20 cellular contexts compared by ENCODE assay signal in genomic region chr1:207423560-207424292, GRCh38. TPM values are rescaled to one million over a fixed set of nuclear protein-coding genes. Genes with fewer than 3 reads are reported as not detected.
DNase-seq lines count a peak whose midpoint lies in the region; ATAC-seq, FAIRE-seq and TF ChIP-seq lines count a peak whose summit lies in the region.
"Had no signal": no experiment of that assay in that cellular context is flagged by ENCODE, and none has a peak within 500 bp of the region (broad histone marks: within the 10 kb centered on the region; RNA-seq: fewer than 3 reads in every experiment).

No MANE protein-coding gene starts in this region.

- DNase-seq in A549 (ENCODE audit: low read depth in 1 of 2, low spot score in 1 of 2): no peak
- no peak for DNase-seq in GM18507 (ENCODE audit: extremely low spot score, insufficient read length, low read depth)
- DNase-seq in Peyer's patch: peak in 2 of 3 donors; percentile 49 to 51
- DNase-seq in left colon: peak in 1 of 2 donors; percentile 17
- DNase-seq in NCI-H2107 (lab: John Stamatoyannopoulos, UW): no peak
- no peak for DNase-seq in stomach
- DNase-seq in mesenteric fat pad (ENCODE audit: low spot score): no peak
- no peak for DNase-seq in dermis blood vessel endothelial cell
- DNase-seq: ACHN; activated CD4-positive, alpha-beta memory T cell treated with anti-CD3 and anti-CD28 coated beads, Interleukin-2, amount 10 ng/mL, durations not matched to agents 7 days and 5 days; activated T-cell treated with anti-CD3 and anti-CD28 coated beads, Interleukin-2, amount 50 U/mL, for 4 hours; CD4-positive, alpha-beta T cell; left cardiac atrium; NCI-H1092 treated with DMSO at 0.1 percent for 48 hours; NK-92 treated with Interleukin-12 subunit alpha and Interleukin-12 subunit beta, amount 100 ng/mL, for 24 hours; ovary; upper lobe of right lung had no signal

- CTCF ChIA-PET in A549 (lab: Yijun Ruan, JAX): interaction anchor here (1.2 to 1.6 kb wide), 2 partner anchors 19 to 76 kb away, joined by 4 to 7 read pairs; no protein-coding TSS in a partner anchor

- TF ChIP-seq RAD21 in A549 (conservative IDR thresholded peaks at IDR 0.05 in 1 of 2, IDR thresholded peaks at IDR 0.05 in 1 of 2): no peak

- H3K4me1 ChIP-seq in A549: 0 out of 3 replicates have a peak, but pooled peaks cover 4% of the 10 kb centered on the region
- H3K4me1 ChIP-seq in Peyer's patch: no peaks in the 10 kb centered on the region
- no peaks in the 10 kb centered on the region for H3K4me1 ChIP-seq in stomach
- H3K4me1 ChIP-seq: breast epithelium, esophagus muscularis mucosa, upper lobe of right lung had no signal

- intact Hi-C loops in left colon (cut with DNase I, micrococcal nuclease) (no loop called here), stomach (cut with DNase I; ENCODE audit: low total_unique reads) (no loop called here)

- ATAC-seq in A549 (peak in 1 of 2 experiments; percentile 52; a peak in 3 of 6 replicates), left colon (peak; percentile 64)
- ATAC-seq: activated T-cell treated with anti-CD3 and anti-CD28 coated beads, Interleukin-2, amount 50 U/mL, for 4 hours; left cardiac atrium; upper lobe of right lung had no signal

- FAIRE-seq in A549 (lab: Jason Lieb, UNC) (no peak), GM18507 (lab: Jason Lieb, UNC) (peak; percentile 5)

- H3K36me3 ChIP-seq in Peyer's patch (no peaks in the 10 kb centered on the region), stomach (no peaks in the 10 kb centered on the region)
- H3K36me3 ChIP-seq: breast epithelium, esophagus muscularis mucosa, ovary, upper lobe of right lung had no signal

- H3K27me3 ChIP-seq in Peyer's patch (no peaks in the 10 kb centered on the region), stomach (peaks cover 0 to 21% (median 4%) of the 10 kb centered on the region in 3 donors)
- H3K27me3 ChIP-seq: ovary, upper lobe of right lung had no signal

- TF ChIP-seq EP300 in A549 (IDR thresholded peaks at IDR 0.05) (no peak), stomach (IDR thresholded peaks at IDR 0.05) (no peak)

- TF ChIP-seq CTCF in A549 (IDR thresholded peaks at IDR 0.05) (no peak), Peyer's patch (IDR thresholded peaks at IDR 0.05) (no peak), stomach (IDR thresholded peaks at IDR 0.05) (no peak)

- peak overlapping the region; percentile 70 for H3K4me2 ChIP-seq in A549

- H3K9me3 ChIP-seq in A549 (no peaks in the 10 kb centered on the region; the same call in 2 of the 3 replicates), Peyer's patch (no peaks in the 10 kb centered on the region), stomach (peaks cover 0 to 16% (median 5%) of the 10 kb centered on the region in 4 donors)
- H3K9me3 ChIP-seq: upper lobe of right lung had no signal

- POLR2A ChIA-PET in A549 (lab: Yijun Ruan, JAX): no interaction called here

- H3K4me3 ChIP-seq in A549 (peak overlapping the region; percentile 26; the same call in 1 of the 3 replicates), Peyer's patch (peak overlapping the region in 2 of 4 donors; percentile 17 to 24), stomach (no peak overlapping the region)
- H3K4me3 ChIP-seq: breast epithelium, esophagus muscularis mucosa, ovary, skin epidermis, upper lobe of right lung had no signal

- H3K27ac ChIP-seq in A549 (no peak overlapping the region), Peyer's patch (peak overlapping the region in 1 of 4 donors; percentile 42), stomach (no peak overlapping the region)
- H3K27ac ChIP-seq: breast epithelium, esophagus muscularis mucosa, ovary, skin epidermis, upper lobe of right lung had no signal

- TF ChIP-seq POLR2A in A549 (IDR thresholded peaks at IDR 0.05; ENCODE audit: low read length): no peak
- no peak for TF ChIP-seq POLR2A in Peyer's patch (IDR thresholded peaks at IDR 0.05)
- TF ChIP-seq POLR2A in stomach (IDR thresholded peaks at IDR 0.05): no peak

- 31% methylated on average over 27 of the region's 28 CpGs for WGBS in A549 (ENCODE audit: missing lambda C conversion rate)
- WGBS in stomach, 5 donors: 22 to 54% (median 32%) methylated on average over 28 of the region's 28 CpGs

TF ChIP-seq in A549, 52 proteins besides CTCF, POLR2A, EP300 and RAD21:
- TF ChIP-seq PHF8 (IDR thresholded peaks at IDR 0.05; ENCODE audit: borderline replicate concordance, low read depth) (no peak), POLR2AphosphoS2 (conservative IDR thresholded peaks at IDR 0.05; ENCODE audit: low read length) (no peak), SMC3 (IDR thresholded peaks at IDR 0.05) (no peak)

RNA-seq across cellular contexts. Expression of gene CR2, which starts 30.4 kb away (rescaled TPM):
- polyA plus RNA-seq in A549 (2011; rRNA removed) (not detected in 2 replicates), A549 (2017; fragmentation: RNase III; extraction: RNeasy Plus Mini Kit Qiagen cat#74134 plus additional on column Dnase treatment) (not detected in 3 replicates), stomach (1 to 10 TPM in 1 of 3 donors, under 1 TPM in 1, not detected in 1; 0.76 to 4.2 TPM)
- polyA plus RNA-seq in A549 (2012; cell fraction: cytosol; rRNA removed): not detected in 2 replicates
- not detected in 2 replicates for polyA plus RNA-seq in A549 (2012; cell fraction: nucleus; rRNA removed)
- polyA minus RNA-seq in A549 (2011; rRNA and poly(A)+ RNA removed): not detected in 2 replicates
- total RNA-seq in Peyer's patch (10 to 100 TPM in 1 of 4 donors, 1 to 10 TPM in 1, under 1 TPM in 2; 0.53 to 12.4 (median 1.1) TPM), left colon (under 1 TPM; 0.15 to 0.53 TPM), stomach (under 1 TPM in 2 of 5 donors, not detected in 3; 0.29 to 0.92 TPM), mesenteric fat pad (not detected), dermis blood vessel endothelial cell (not detected in 2 replicates)
- total RNA-seq: activated CD4-positive, alpha-beta memory T cell treated with anti-CD3 and anti-CD28 coated beads, Interleukin-2, amount 10 ng/mL, durations not matched to agents 7 days and 5 days; left cardiac atrium had no signal

Comparison
In these comparisons a context has a peak if more than half of its experiments do, and no peak if none do; other contexts are left out.
1. DNase-seq: peak in Peyer's patch (2 of 3); none in A549 (0 of 2), GM18507 (single experiment), NCI-H2107 (single experiment), stomach (single experiment), mesenteric fat pad (single experiment) and dermis blood vessel endothelial cell (single experiment).